In the genomic region with DNA sequence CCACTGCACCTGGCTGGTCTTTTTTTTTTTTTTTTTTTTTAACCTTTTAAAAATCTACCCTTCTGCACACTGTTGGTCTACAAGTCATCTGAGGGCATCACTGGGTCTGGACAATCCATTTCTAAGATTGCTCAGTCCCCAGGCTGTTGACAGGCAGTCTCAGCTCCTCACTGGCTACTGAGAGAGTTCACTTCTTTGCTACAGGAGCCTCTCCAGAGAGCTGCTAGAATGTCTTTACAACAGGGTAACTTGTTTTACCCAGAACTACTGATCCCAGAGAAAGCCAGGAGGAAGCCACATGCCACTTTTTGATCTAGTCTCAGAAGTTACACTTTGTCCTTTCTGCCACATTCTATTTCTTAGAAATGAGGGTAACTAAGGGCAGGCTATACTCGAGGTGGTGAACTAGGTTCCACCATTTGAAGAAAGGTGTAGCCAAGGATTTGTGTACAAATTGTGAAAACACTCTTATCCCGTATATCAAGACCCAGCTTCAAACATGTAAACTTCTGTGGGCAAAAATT, we compare ENCODE assay signal across 17 cellular contexts.
"Had no signal": no experiment of that assay in that cellular context is flagged by ENCODE, and none has a peak within 500 bp of the region (broad histone marks: within the 10 kb centered on the region; RNA-seq: fewer than 3 reads in every experiment).

No MANE protein-coding gene starts in this region.

- H3K27ac Mint-ChIP-seq: activated T-helper 17 cell treated with anti-CD3 and anti-CD28 coated beads, Interleukin-2, amount 50 U/mL, for 72 hours had no signal

- H3K27ac ChIP-seq: foreskin keratinocyte, pancreas, psoas muscle, SJCRH30, upper lobe of right lung had no signal

- H3K4me3 Mint-ChIP-seq: activated T-helper 17 cell treated with anti-CD3 and anti-CD28 coated beads, Interleukin-2, amount 50 U/mL, for 72 hours; brain; naive B cell had no signal

- DNase-seq: activated T-cell treated with anti-CD3 and anti-CD28 coated beads, Interleukin-2, amount 50 U/mL, for 1 hour; aorta; central memory CD4-positive, alpha-beta T cell; dermis blood vessel endothelial cell; effector memory CD4-positive, alpha-beta T cell; foreskin keratinocyte; naive B cell; pancreas; psoas muscle; right cardiac atrium; SJCRH30; stimulated activated CD4-positive, alpha-beta T cell treated with anti-CD3 and anti-CD28 coated beads, Interleukin-4, amount 100 ng/mL, for 24 hours; stimulated activated naive CD8-positive, alpha-beta T cell treated with anti-CD3 and anti-CD28 coated beads, Interleukin-15, Interleukin-2, amounts not matched to agents 100 U/mL and 50 U/mL, for 24 hours; upper lobe of right lung had no signal

- H3K27me3 ChIP-seq: foreskin keratinocyte, pancreas, SJCRH30, upper lobe of right lung had no signal

- ATAC-seq: foreskin keratinocyte; pancreas; psoas muscle; right cardiac atrium; stimulated activated naive CD8-positive, alpha-beta T cell treated with anti-CD3 and anti-CD28 coated beads, Interleukin-15, Interleukin-2, amounts not matched to agents 100 U/mL and 50 U/mL, for 24 hours; upper lobe of right lung had no signal

- H3K9me3 ChIP-seq: pancreas, psoas muscle, SJCRH30, upper lobe of right lung had no signal

- H3K4me1 ChIP-seq: foreskin keratinocyte, pancreas, psoas muscle had no signal

- H3K9me3 Mint-ChIP-seq: activated T-helper 17 cell treated with anti-CD3 and anti-CD28 coated beads, Interleukin-2, amount 50 U/mL, for 72 hours; brain; naive B cell had no signal

- H3K4me3 ChIP-seq: lung, pancreas, psoas muscle, SJCRH30, upper lobe of right lung had no signal

- H3K27me3 Mint-ChIP-seq: activated T-helper 17 cell treated with anti-CD3 and anti-CD28 coated beads, Interleukin-2, amount 50 U/mL, for 72 hours; brain; naive B cell had no signal
